In the genomic region with DNA sequence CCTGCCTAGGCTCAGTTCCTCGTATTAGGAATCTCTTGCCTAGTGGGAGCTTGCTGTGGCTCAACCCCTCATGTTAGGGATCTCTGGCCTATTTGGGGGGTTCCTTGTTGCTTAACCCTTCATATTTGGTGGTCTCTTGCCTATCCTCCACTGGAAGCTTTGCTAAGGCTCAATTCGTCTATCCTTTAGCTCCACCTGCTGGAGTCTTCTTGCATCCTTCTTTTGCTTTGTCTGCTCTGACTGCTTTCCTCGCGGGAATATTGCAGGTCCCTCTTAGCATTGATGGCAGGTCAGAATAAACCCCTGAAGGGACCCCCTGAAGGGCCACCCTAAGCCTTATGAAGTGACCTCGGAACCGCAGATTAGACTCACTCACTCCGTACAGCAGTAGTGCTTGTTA, we compare ENCODE assay signal across 8 cellular contexts.
DNase-seq lines count a peak whose midpoint lies in the region; ATAC-seq and TF ChIP-seq lines count a peak whose summit lies in the region.

No MANE protein-coding gene starts in this region.

- H3K4me1 ChIP-seq in right lobe of liver (no peaks in the 10 kb centered on the region), gastrocnemius medialis (no peaks in the 10 kb centered on the region)

- ATAC-seq in right lobe of liver (peak; percentile 64 to 79 (median 69)), HG03520 (IDR thresholded peaks at IDR 0.05; ENCODE audit: unreplicated experiment) (no peak), gastrocnemius medialis (no peak)

- H3K27me3 ChIP-seq in right lobe of liver (no peaks in the 10 kb centered on the region), gastrocnemius medialis (no peaks in the 10 kb centered on the region)

- H3K4me3 ChIP-seq in right lobe of liver = no peak overlapping the region
- no peak overlapping the region for H3K4me3 ChIP-seq in gastrocnemius medialis

- WGBS in right lobe of liver (ENCODE audit: insufficient coverage, low coverage, low lambda C conversion rate, missing lambda C conversion rate) = 44% methylated on average over 7 of the region's 7 CpGs

- H3K36me3 ChIP-seq in right lobe of liver = no peaks in the 10 kb centered on the region
- no peaks in the 10 kb centered on the region for H3K36me3 ChIP-seq in gastrocnemius medialis

- no peaks in the 10 kb centered on the region for H3K9me3 ChIP-seq in right lobe of liver
- peaks cover 0 to 8% (median 0%) of the 10 kb centered on the region in 3 donors for H3K9me3 ChIP-seq in gastrocnemius medialis

- DNase-seq in EH (ENCODE audit: low read depth) = peak; percentile 50
- DNase-seq in right lobe of liver = no peak
- no peak for DNase-seq in T-helper 9 cell
- no peak for DNase-seq in gastrocnemius medialis
- DNase-seq in activated CD4-positive, CD25-positive, alpha-beta regulatory T cell treated with anti-CD3 and anti-CD28 coated beads, Interleukin-2, amount 50 U/mL, for 72 hours = no peak

- TF ChIP-seq CTCF in LNCAP (IDR thresholded peaks at IDR 0.05) (peak; percentile 38), VCaP (conservative IDR thresholded peaks at IDR 0.05) (peak; percentile 77), right lobe of liver (IDR thresholded peaks at IDR 0.05) (peak; percentile 47 to 62 (median 62)), gastrocnemius medialis (IDR thresholded peaks at IDR 0.05 in 4 of 5, conservative IDR thresholded peaks at IDR 0.05 in 1 of 5) (no peak)

- intact Hi-C loops in right lobe of liver (cut with DNase I) (no loop called here), gastrocnemius medialis (cut with DNase I; ENCODE audit: low total_unique reads) (no loop called here)

- H3K27ac ChIP-seq in VCaP (no peak overlapping the region), right lobe of liver (no peak overlapping the region), gastrocnemius medialis (no peak overlapping the region)

- TF ChIP-seq POLR2A in right lobe of liver (IDR thresholded peaks at IDR 0.05) (no peak), gastrocnemius medialis (IDR thresholded peaks at IDR 0.05) (no peak)

- in situ Hi-C loops in gastrocnemius medialis (cut with MboI; ENCODE audit: low sequenced_read_pairs in 4 of 4) = no loop called here

Comparison
In these comparisons a context has a peak if more than half of its experiments do, and no peak if none do; other contexts are left out.
1. CTCF ChIP-seq: peak in LNCAP (single experiment), VCaP (single experiment) and right lobe of liver (4 of 4); none in gastrocnemius medialis (0 of 5).
2. ATAC-seq: peak in right lobe of liver (4 of 4); none in HG03520 (single experiment) and gastrocnemius medialis (0 of 2).